ENCODE assay signal across 8 cellular contexts in genomic region chr2:131527131-131528001, GRCh38. TPM values are rescaled to one million over a fixed set of nuclear protein-coding genes. Genes with fewer than 3 reads are reported as not detected.
DNase-seq lines count a peak whose midpoint lies in the region; ATAC-seq and TF ChIP-seq lines count a peak whose summit lies in the region.
"Not testable (repeated sequence)": the region's sequence is repeated elsewhere in the genome, so short reads cannot be mapped to it uniquely, and the experiment has no call there.

Gene CCDC74A (plus strand): TSS chr2:131527888. CDS start chr2:131527971, 83 bp downstream.

- WGBS in ovary, 3 donors = 28 to 48% (median 34%) methylated on average over 27 to 40 of the region's 47 CpGs

- H3K4me1 ChIP-seq in ovary (ENCODE audit: insufficient read depth); subcutaneous abdominal adipose tissue (ENCODE audit: control insufficient read depth in 5 of 5, insufficient read depth in 5 of 5, low read length in 5 of 5): not testable (repeated sequence)

- not testable (repeated sequence) for TF ChIP-seq EP300 in ovary (IDR thresholded peaks at IDR 0.05)

- intact Hi-C loops in ovary (cut with DNase I) = not testable (repeated sequence)

- H3K9ac ChIP-seq in subcutaneous abdominal adipose tissue (ENCODE audit: low read length in 5 of 5) = not testable (repeated sequence)

- not testable (repeated sequence) for H3K27me3 ChIP-seq in ovary; subcutaneous abdominal adipose tissue (ENCODE audit: control insufficient read depth in 5 of 5, insufficient read depth in 4 of 5, low read length in 5 of 5)

- peak within 1 kb of the TSS; percentile 59 for H3K4me3 ChIP-seq in GM12875 (ENCODE audit: low read depth, low read length)
- peak within 1 kb of the TSS; percentile 43 for H3K4me3 ChIP-seq in ovary
- H3K4me3 ChIP-seq in subcutaneous abdominal adipose tissue (ENCODE audit: low read depth in 1 of 5, low read length in 5 of 5) = peak within 1 kb of the TSS; percentile 22 to 52 (median 40)

- not testable (repeated sequence) for TF ChIP-seq CTCF in GM12875 (IDR thresholded peaks at IDR 0.05; ENCODE audit: borderline replicate concordance, insufficient read depth, low read depth, low read length); ovary (IDR thresholded peaks at IDR 0.05)

- not testable (repeated sequence) for H3K9me3 ChIP-seq in ovary; subcutaneous abdominal adipose tissue (ENCODE audit: control insufficient read depth in 5 of 5, low read length in 5 of 5)

- not testable (repeated sequence) for H3K27ac ChIP-seq in ovary; subcutaneous abdominal adipose tissue (ENCODE audit: low read depth, low read length)

- DNase-seq in NCI-H1048 (lab: John Stamatoyannopoulos, UW) = peak; percentile 73
- peak; percentile 19 to 72 (median 45) for DNase-seq in activated naive CD4-positive, alpha-beta T cell (lab: John Stamatoyannopoulos, UW)
- peak; percentile 36 for DNase-seq in globus pallidus (ENCODE audit: low spot score)
- peak; percentile 71 to 81 (median 74) for DNase-seq in ovary

- TF ChIP-seq POLR2A in ovary (IDR thresholded peaks at IDR 0.05) = not testable (repeated sequence)

- ATAC-seq in HG02759 (IDR thresholded peaks at IDR 0.05; ENCODE audit: unreplicated experiment) = peak; percentile 91
- peak; percentile 89 for ATAC-seq in SK-N-SH treated with all-trans-retinoic acid at 6 μM for 48 hours

- H3K36me3 ChIP-seq in ovary; subcutaneous abdominal adipose tissue (ENCODE audit: control insufficient read depth in 5 of 5, insufficient read depth in 5 of 5, low read length in 5 of 5): not testable (repeated sequence)

RNA-seq across cellular contexts. Expression of gene CCDC74A, which starts in this region (rescaled TPM):
- 10 to 100 TPM in 5 of 7 donors, 1 to 10 TPM in 2; 7.2 to 81.5 (median 13.6) TPM for total RNA-seq in ovary
- 10 to 100 TPM in 1 of 2 donors, 1 to 10 TPM in 1; 5.3 to 14.6 TPM for polyA plus RNA-seq in ovary
